Comparison of ENCODE assay signal across 26 cellular contexts in genomic region chr17:52149626-52150025, GRCh38. TPM values are rescaled to one million over a fixed set of nuclear protein-coding genes. Genes with fewer than 3 reads are reported as not detected.
"Had no signal": no experiment of that assay in that cellular context is flagged by ENCODE, and none has a peak within 500 bp of the region (broad histone marks: within the 10 kb centered on the region; RNA-seq: fewer than 3 reads in every experiment).

No MANE protein-coding gene starts in this region.

- H3K27ac ChIP-seq: breast epithelium, RWPE1 had no signal

- H3K27me3 Mint-ChIP-seq: activated B cell treated with CpG ODN at 0.5 μM for 24 hours had no signal

- H3K4me1 Mint-ChIP-seq: activated B cell treated with CpG ODN at 0.5 μM for 24 hours; activated naive CD4-positive, alpha-beta T cell treated with anti-CD3 and anti-CD28 coated beads, Interleukin-2, amount 50 U/mL, for 24 hours had no signal

- H3K9me3 Mint-ChIP-seq: activated B cell treated with CpG ODN at 0.5 μM for 24 hours; activated naive CD4-positive, alpha-beta T cell treated with anti-CD3 and anti-CD28 coated beads, Interleukin-2, amount 50 U/mL, for 24 hours; activated T-cell treated with anti-CD3 and anti-CD28 coated beads, Interleukin-2, amount 50 U/mL, for 24 hours; activated T-helper 1 cell treated with anti-CD3 and anti-CD28 coated beads, Interleukin-12 subunit alpha, Interleukin-12 subunit beta, Interleukin-2, Interleukin-4 antibody, amounts not matched to agents 30 ng/mL and 10 ng/mL and 1 ng/mL, durations not matched to agents 14 hours and 24 hours and 36 hours; T-helper 1 cell treated with Interleukin-12 subunit alpha and Interleukin-12 subunit beta and Interleukin-4 antibody, amounts not matched to agents 30 μg/mL and 1 μg/mL, for 36 hours had no signal

- H3K4me3 Mint-ChIP-seq: activated B cell treated with CpG ODN at 0.5 μM for 24 hours; activated CD4-positive, alpha-beta T cell treated with anti-CD3 and anti-CD28 coated beads, Interleukin-2, amount 10 ng/mL, durations not matched to agents 24 days and 14 days; activated CD8-positive, alpha-beta memory T cell treated with anti-CD3 and anti-CD28 coated beads, Interleukin-2, amount 10 ng/mL, durations not matched to agents 7 days and 5 days; activated naive CD4-positive, alpha-beta T cell treated with anti-CD3 and anti-CD28 coated beads, Interleukin-2, amount 50 U/mL, for 24 hours; activated T-cell treated with anti-CD3 and anti-CD28 coated beads, Interleukin-2, amount 50 U/mL, for 24 hours; activated T-helper 1 cell treated with anti-CD3 and anti-CD28 coated beads, Interleukin-12 subunit alpha, Interleukin-12 subunit beta, Interleukin-2, Interleukin-4 antibody, amounts not matched to agents 30 ng/mL and 10 ng/mL and 1 ng/mL, durations not matched to agents 14 hours and 24 hours and 36 hours; T-helper 1 cell treated with Interleukin-12 subunit alpha and Interleukin-12 subunit beta and Interleukin-4 antibody, amounts not matched to agents 30 μg/mL and 1 μg/mL, for 36 hours had no signal

- H3K36me3 ChIP-seq: breast epithelium, Peyer's patch, SJSA1 had no signal

- ATAC-seq: activated CD8-positive, alpha-beta memory T cell treated with anti-CD3 and anti-CD28 coated beads, Interleukin-2, amount 10 ng/mL, durations not matched to agents 7 days and 5 days; SK-N-SH treated with all-trans-retinoic acid at 6 μM for 48 hours had no signal

- H3K27ac Mint-ChIP-seq: activated B cell treated with CpG ODN at 0.5 μM for 24 hours; activated CD4-positive, alpha-beta T cell treated with anti-CD3 and anti-CD28 coated beads, Interleukin-2, amount 10 ng/mL, durations not matched to agents 24 days and 14 days; activated CD8-positive, alpha-beta memory T cell treated with anti-CD3 and anti-CD28 coated beads, Interleukin-2, amount 10 ng/mL, durations not matched to agents 7 days and 5 days; activated naive CD4-positive, alpha-beta T cell treated with anti-CD3 and anti-CD28 coated beads, Interleukin-2, amount 50 U/mL, for 24 hours; activated T-cell treated with anti-CD3 and anti-CD28 coated beads, Interleukin-2, amount 50 U/mL, for 24 hours; activated T-helper 1 cell treated with anti-CD3 and anti-CD28 coated beads, Interleukin-12 subunit alpha, Interleukin-12 subunit beta, Interleukin-2, Interleukin-4 antibody, amounts not matched to agents 30 ng/mL and 10 ng/mL and 1 ng/mL, durations not matched to agents 14 hours and 24 hours and 36 hours; T-helper 1 cell treated with Interleukin-12 subunit alpha and Interleukin-12 subunit beta and Interleukin-4 antibody, amounts not matched to agents 30 μg/mL and 1 μg/mL, for 36 hours had no signal

- H3K9me3 ChIP-seq: breast epithelium, Peyer's patch, SJSA1 had no signal

- H3K36me3 Mint-ChIP-seq: activated naive CD4-positive, alpha-beta T cell treated with anti-CD3 and anti-CD28 coated beads, Interleukin-2, amount 50 U/mL, for 24 hours had no signal

- DNase-seq: activated B cell treated with CpG ODN at 0.5 μM for 24 hours; activated CD4-positive, alpha-beta T cell treated with anti-CD3 and anti-CD28 coated beads for 1 hour; activated CD4-positive, alpha-beta T cell treated with anti-CD3 and anti-CD28 coated beads, Interleukin-2, amount 10 ng/mL, durations not matched to agents 24 days and 14 days; activated CD4-positive, alpha-beta T cell treated with anti-CD3 and anti-CD28 coated beads, Interleukin-2, amount 50 U/mL, for 48 hours; activated CD8-positive, alpha-beta memory T cell treated with anti-CD3 and anti-CD28 coated beads, Interleukin-2, amount 10 ng/mL, durations not matched to agents 7 days and 5 days; activated effector memory CD4-positive, alpha-beta T cell treated with Interleukin-2 at 50 U/mL for 16 hours; activated naive CD4-positive, alpha-beta T cell; activated T-cell treated with anti-CD3 and anti-CD28 coated beads, Interleukin-2, amount 50 U/mL, for 24 hours; aorta; MM.1S; NCI-H1105 treated with DMSO at 0.1 percent for 48 hours; NCI-H1436 treated with DMSO at 0.1 percent for 48 hours; NCI-H1930; NCI-H2171; NCI-H2227 treated with DMSO at 0.1 percent for 48 hours; NCI-H526; Peyer's patch; SHP77 had no signal

- H3K4me3 ChIP-seq: breast epithelium, Peyer's patch, SJSA1 had no signal

- H3K4me1 ChIP-seq: breast epithelium, Peyer's patch had no signal

- H3K27me3 ChIP-seq: Peyer's patch had no signal

RNA-seq across cellular contexts. Expression of gene CA10, which starts 8.9 kb away (rescaled TPM):
- total RNA-seq: activated B cell treated with CpG ODN at 0.5 μM for 24 hours; activated CD4-positive, alpha-beta T cell treated with anti-CD3 and anti-CD28 coated beads, Interleukin-2, amount 10 ng/mL, durations not matched to agents 24 days and 14 days; activated T-helper 1 cell treated with anti-CD3 and anti-CD28 coated beads, Interleukin-12 subunit alpha, Interleukin-12 subunit beta, Interleukin-2, Interleukin-4 antibody, amounts not matched to agents 30 ng/mL and 10 ng/mL and 1 ng/mL, durations not matched to agents 14 hours and 24 hours and 36 hours; aorta; breast epithelium; NCI-H460; SJSA1 had no signal
- polyA plus RNA-seq: aorta had no signal
